2 cellular contexts compared by ENCODE assay signal in genomic region chr6:27139753-27140522, GRCh38.
TF ChIP-seq lines count a peak whose summit lies in the region.

No MANE protein-coding gene starts in this region.

TF ChIP-seq in K562, 482 proteins besides CTCF, POLR2A, EP300 and RAD21 (continued from another document and continues in another):
- TF ChIP-seq CEBPZ (IDR thresholded peaks at IDR 0.05; ENCODE audit: borderline replicate concordance, low read depth, low read length) (no peak), HDAC2 (IDR thresholded peaks at IDR 0.05) (no peak; the same call in 1 of the 2 replicates), NR2C2 (CRISPR knock-in tag; IDR thresholded peaks at IDR 0.05) (no peak), NR2C2 (tag; IDR thresholded peaks at IDR 0.05) (no peak), MAZ (CRISPR knock-in tag; conservative IDR thresholded peaks at IDR 0.05 in 1 of 2, IDR thresholded peaks at IDR 0.05 in 1 of 2) (no peak), MAFG (tag; conservative IDR thresholded peaks at IDR 0.05) (no peak), GTF3C2 (IDR thresholded peaks at IDR 0.05; ENCODE audit: borderline replicate concordance, extremely low read depth, insufficient read length) (no peak), SAP30 (IDR thresholded peaks at IDR 0.05; ENCODE audit: borderline replicate concordance, insufficient read depth, low read depth, low read length, poor library complexity, severe bottlenecking) (no peak), ZNF217 (CRISPR knock-in tag; IDR thresholded peaks at IDR 0.05) (no peak)

TF ChIP-seq in liver, 16 proteins besides CTCF, POLR2A, EP300 and RAD21 (continued from another document):
- TF ChIP-seq REST (IDR thresholded peaks at IDR 0.05), result no peak
- no peak for TF ChIP-seq JUND (IDR thresholded peaks at IDR 0.05)
